Comparison of ENCODE assay signal across 8 cellular contexts in genomic region chr13:33679658-33680012, GRCh38.
DNase-seq lines count a peak whose midpoint lies in the region; ATAC-seq and TF ChIP-seq lines count a peak whose summit lies in the region.

No MANE protein-coding gene starts in this region.

- peak overlapping the region; percentile 55 for H2AFZ ChIP-seq in KMS-11 (ENCODE audit: low read depth)

- H3K79me2 ChIP-seq in KMS-11 (ENCODE audit: insufficient read depth, low read depth), result no peaks in the 10 kb centered on the region

- H3K4me2 ChIP-seq in KMS-11, result peak overlapping the region; percentile 99

- no peak for DNase-seq in T-helper 2 cell treated with Interferon-gamma antibody and Interleukin-4, amounts not matched to agents 5 μg/mL and 100 μg/mL, for 36 hours (ENCODE audit: low spot score)
- DNase-seq in T-helper 2 cell, result no peak
- DNase-seq in central memory CD8-positive, alpha-beta T cell (ENCODE audit: low spot score in 2 of 2), result no peak
- no peak for DNase-seq in dorsolateral prefrontal cortex
- DNase-seq in sciatic nerve (ENCODE audit: low spot score), result no peak

- H3K4me1 ChIP-seq in KMS-11 (ENCODE audit: low read depth, poor library complexity, severe bottlenecking), result peaks cover 17% of the 10 kb centered on the region

- intact Hi-C loops in dorsolateral prefrontal cortex (cut with DNase I), result loop anchor here in 1 of 2 donors (5.0 kb wide), 2 partner anchors 43 to 67 kb away; no protein-coding TSS in a partner anchor
- intact Hi-C loops in sciatic nerve (cut with DNase I), result no loop called here

- no peaks in the 10 kb centered on the region for H3K36me3 ChIP-seq in KMS-11 (ENCODE audit: insufficient read depth)

- peaks cover 30% of the 10 kb centered on the region for H3K4me1 Mint-ChIP-seq in T-helper 2 cell treated with Interferon-gamma antibody and Interleukin-4, amounts not matched to agents 5 μg/mL and 100 μg/mL, for 36 hours (ENCODE audit: low read depth)
- H3K4me1 Mint-ChIP-seq in central memory CD8-positive, alpha-beta T cell, result peaks cover 14% of the 10 kb centered on the region

- no peaks in the 10 kb centered on the region for H3K27me3 Mint-ChIP-seq in T-helper 2 cell treated with Interferon-gamma antibody and Interleukin-4, amounts not matched to agents 5 μg/mL and 100 μg/mL, for 36 hours (ENCODE audit: low read depth)
- H3K27me3 Mint-ChIP-seq in central memory CD8-positive, alpha-beta T cell, result no peaks in the 10 kb centered on the region

- TF ChIP-seq CTCF in KMS-11 (conservative IDR thresholded peaks at IDR 0.05; ENCODE audit: low read depth, low read length) (no peak), dorsolateral prefrontal cortex (IDR thresholded peaks at IDR 0.05 in 54 of 56, conservative IDR thresholded peaks at IDR 0.05 in 2 of 56; ENCODE audit: low read depth in 1 of 56, partially characterized antibody in 56 of 56) (no peak)

- peak overlapping the region; percentile 68 for H3K4me3 Mint-ChIP-seq in T-helper 2 cell treated with Interferon-gamma antibody and Interleukin-4, amounts not matched to agents 5 μg/mL and 100 μg/mL, for 36 hours
- peak overlapping the region; percentile 58 for H3K4me3 Mint-ChIP-seq in central memory CD8-positive, alpha-beta T cell

- ATAC-seq in central memory CD8-positive, alpha-beta T cell (replicated peaks; ENCODE audit: extremely low read depth, poor library complexity, severe bottlenecking), result no peak
- ATAC-seq in HG02610 (IDR thresholded peaks at IDR 0.05; ENCODE audit: unreplicated experiment) (no peak), sciatic nerve (no peak)

- H3K9me3 Mint-ChIP-seq in T-helper 2 cell treated with Interferon-gamma antibody and Interleukin-4, amounts not matched to agents 5 μg/mL and 100 μg/mL, for 36 hours, result no peaks in the 10 kb centered on the region
- no peaks in the 10 kb centered on the region for H3K9me3 Mint-ChIP-seq in central memory CD8-positive, alpha-beta T cell

- H3K9ac ChIP-seq in KMS-11, result peak overlapping the region; percentile 96

- H3K27ac ChIP-seq in KMS-11 (peak overlapping the region; percentile 99), skin epidermis (peak overlapping the region in 13 of 21 experiments; percentile 17 to 73 (median 45)), dorsolateral prefrontal cortex (peak overlapping the region in 26 of 59 donors; percentile 0 to 69 (median 38))

- no peaks in the 10 kb centered on the region for H3K27me3 ChIP-seq in KMS-11 (ENCODE audit: insufficient read depth, low read depth)
- no peaks in the 10 kb centered on the region for H3K27me3 ChIP-seq in dorsolateral prefrontal cortex

- H3K36me3 Mint-ChIP-seq in T-helper 2 cell treated with Interferon-gamma antibody and Interleukin-4, amounts not matched to agents 5 μg/mL and 100 μg/mL, for 36 hours (ENCODE audit: low read depth), result no peaks in the 10 kb centered on the region
- H3K36me3 Mint-ChIP-seq in central memory CD8-positive, alpha-beta T cell (ENCODE audit: insufficient read depth), result no peaks in the 10 kb centered on the region

- peak overlapping the region; percentile 93 for H3K27ac Mint-ChIP-seq in T-helper 2 cell treated with Interferon-gamma antibody and Interleukin-4, amounts not matched to agents 5 μg/mL and 100 μg/mL, for 36 hours
- peak overlapping the region; percentile 60 for H3K27ac Mint-ChIP-seq in central memory CD8-positive, alpha-beta T cell (ENCODE audit: low read depth)

- no peaks in the 10 kb centered on the region for H4K20me1 ChIP-seq in KMS-11 (ENCODE audit: insufficient read depth)

- H3K4me3 ChIP-seq in KMS-11 (IDR thresholded peaks at IDR 0.05; ENCODE audit: insufficient read depth, low read depth, low read length), result no peak overlapping the region
- no peak overlapping the region for H3K4me3 ChIP-seq in skin epidermis
- H3K4me3 ChIP-seq in dorsolateral prefrontal cortex, result peak overlapping the region in 5 of 59 donors; percentile 0 to 26 (median 13)
